In the genomic region with DNA sequence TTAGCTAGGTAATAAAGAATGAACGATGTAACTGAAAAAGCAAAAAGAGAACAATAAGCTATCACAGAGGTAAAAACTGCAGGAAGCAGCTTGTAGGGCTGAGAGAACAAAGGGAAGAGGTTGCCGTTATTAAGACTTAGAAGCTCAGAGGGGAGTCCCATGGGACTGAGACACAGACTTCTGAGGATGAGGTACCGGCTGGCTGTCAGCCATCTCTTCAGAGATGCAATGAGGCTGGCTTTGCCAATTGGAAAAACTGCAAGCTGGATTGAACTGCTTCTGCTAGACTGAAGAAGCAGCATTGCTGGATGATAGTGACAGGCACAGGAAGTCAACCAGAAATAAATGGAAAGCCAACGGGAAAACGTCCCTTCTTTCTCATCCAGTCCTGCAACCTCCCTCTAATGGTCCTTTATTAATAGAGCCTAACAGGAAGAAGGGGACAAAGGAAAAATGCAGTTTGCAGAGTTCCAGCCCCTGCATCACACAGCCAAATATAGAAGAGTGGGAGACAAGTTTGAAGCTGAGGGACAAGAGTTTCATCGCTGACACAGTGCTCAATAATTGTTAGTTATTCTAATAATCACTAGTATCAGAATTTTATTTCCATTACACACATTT, we compare ENCODE assay signal across 10 cellular contexts. TPM values are rescaled to one million over a fixed set of nuclear protein-coding genes. Genes with fewer than 3 reads are reported as not detected.
A peak's percentile ranks its signal among the peaks of the same experiment; 100 is the strongest.
DNase-seq lines count a peak whose midpoint lies in the region; ATAC-seq lines count a peak whose summit lies in the region.
"Had no signal": no experiment of that assay in that cellular context is flagged by ENCODE, and none has a peak within 500 bp of the region (broad histone marks: within the 10 kb centered on the region; RNA-seq: fewer than 3 reads in every experiment).

No MANE protein-coding gene starts in this region.

- H3K9me3 ChIP-seq in SK-N-MC (ENCODE audit: low read depth, low read length) = no peaks in the 10 kb centered on the region

- H3K36me3 ChIP-seq in SK-N-MC (ENCODE audit: insufficient read depth, low read length) = no peaks in the 10 kb centered on the region

- H3K4me3 ChIP-seq in SK-N-MC = no peak overlapping the region

- H3K9ac ChIP-seq in SK-N-MC (ENCODE audit: insufficient read length) = no peak overlapping the region

- no peak overlapping the region for H3K27ac ChIP-seq in SK-N-MC

- DNase-seq in DMS 273 treated with DMSO at 0.1 percent for 48 hours (lab: John Stamatoyannopoulos, UW) = peak; percentile 42
- peak; percentile 39 for DNase-seq in NCI-H1436 treated with DMSO at 0.1 percent for 48 hours (lab: John Stamatoyannopoulos, UW)
- DNase-seq in SK-N-MC (ENCODE audit: low read depth, low spot score) = peak; percentile 42
- peak; percentile 24 for DNase-seq in midbrain (lab: John Stamatoyannopoulos, UW)
- no peak for DNase-seq in cerebellum (ENCODE audit: low spot score)
- DNase-seq in NCI-H2196 treated with DMSO at 0.1 percent for 48 hours (lab: John Stamatoyannopoulos, UW; ENCODE audit: unreplicated experiment) = no peak
- DNase-seq: CD4-positive, alpha-beta T cell; MM.1S had no signal

- no peak for ATAC-seq in GM21526 (IDR thresholded peaks at IDR 0.05; ENCODE audit: low FRiP score, unreplicated experiment)
- ATAC-seq in HG02798 (IDR thresholded peaks at IDR 0.05; ENCODE audit: poor library complexity, unreplicated experiment) = no peak

RNA-seq across cellular contexts. Expression of gene KLHL6, which starts 21.1 kb away (rescaled TPM):
- 1.3 TPM for total RNA-seq in cerebellum

RNA-seq across cellular contexts. Expression of gene KLHL24, which starts 58.8 kb away (rescaled TPM):
- total RNA-seq in cerebellum = 138 TPM

Comparison
In these comparisons a context has a peak if more than half of its experiments do, and no peak if none do; other contexts are left out.
1. DNase-seq: peak in DMS 273 treated with DMSO at 0.1 percent for 48 hours (single experiment), NCI-H1436 treated with DMSO at 0.1 percent for 48 hours (single experiment), SK-N-MC (single experiment) and midbrain (single experiment); none in cerebellum (single experiment) and NCI-H2196 treated with DMSO at 0.1 percent for 48 hours (single experiment).